Comparison of ENCODE assay signal across 21 cellular contexts in the genomic region with DNA sequence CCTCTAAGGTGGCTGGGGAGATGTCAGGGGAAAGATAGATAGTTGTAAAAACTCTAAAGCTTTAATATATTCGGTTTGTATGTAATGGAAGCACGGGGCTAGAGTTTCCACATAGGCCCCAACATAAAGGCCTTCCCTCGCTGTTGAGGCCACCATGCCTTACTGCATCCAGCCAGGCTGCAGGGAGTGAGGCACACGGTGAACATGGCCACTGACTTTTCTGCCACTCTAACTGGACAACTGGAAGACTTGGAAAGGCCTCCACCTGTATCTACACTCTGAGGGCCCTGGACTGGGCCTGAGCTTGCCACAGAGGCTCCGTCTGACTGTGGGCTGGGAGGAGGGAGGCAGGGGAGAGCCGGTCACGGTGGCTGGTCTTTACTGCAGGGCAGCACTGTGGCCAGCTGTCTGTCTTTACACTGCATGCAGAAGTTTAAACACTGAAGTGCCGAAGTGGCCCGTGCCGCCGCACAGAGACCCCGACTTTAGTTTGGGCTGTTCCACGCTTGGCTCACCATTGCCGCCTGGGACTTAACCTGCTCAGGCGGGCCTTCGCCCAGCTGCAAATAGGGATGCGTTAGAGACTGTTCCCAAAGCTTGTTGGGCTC.
DNase-seq lines count a peak whose midpoint lies in the region; ATAC-seq and TF ChIP-seq lines count a peak whose summit lies in the region.
"Had no signal": no experiment of that assay in that cellular context is flagged by ENCODE, and none has a peak within 500 bp of the region (broad histone marks: within the 10 kb centered on the region; RNA-seq: fewer than 3 reads in every experiment).

No MANE protein-coding gene starts in this region.

- peaks cover 11% of the 10 kb centered on the region for H3K4me1 Mint-ChIP-seq in activated CD4-positive, alpha-beta memory T cell treated with anti-CD3 and anti-CD28 coated beads for 36 hours (ENCODE audit: low read depth)
- H3K4me1 Mint-ChIP-seq in activated CD4-positive, alpha-beta memory T cell treated with anti-CD3 and anti-CD28 coated beads, Interleukin-2, amount 10 ng/mL, durations not matched to agents 7 days and 5 days = peaks cover 27% of the 10 kb centered on the region
- peaks cover 1% of the 10 kb centered on the region for H3K4me1 Mint-ChIP-seq in Caco-2 (ENCODE audit: low read depth, unreplicated experiment)
- H3K4me1 Mint-ChIP-seq in glutamatergic neuron (ENCODE audit: low read depth, unreplicated experiment) = peaks cover 26% of the 10 kb centered on the region

- CTCF ChIA-PET in activated CD4-positive, alpha-beta memory T cell treated with anti-CD3 and anti-CD28 coated beads for 36 hours (lab: Charles Lee) = interaction anchor here (1.4 to 2.6 kb wide), 3 partner anchors 72 to 238 kb away, joined by 4 to 11 read pairs (median 6); no protein-coding TSS in a partner anchor
- CTCF ChIA-PET in activated CD4-positive, alpha-beta memory T cell treated with anti-CD3 and anti-CD28 coated beads, Interleukin-2, amount 10 ng/mL, durations not matched to agents 7 days and 5 days (lab: Charles Lee) = no interaction called here
- CTCF ChIA-PET in Caco-2 (lab: Charles Lee) = interaction anchor here (0.7 kb wide), 1 partner anchor 27 kb away, joined by 3 read pairs; no protein-coding TSS in a partner anchor

- H3K36me3 ChIP-seq in Caco-2 (ENCODE audit: control insufficient read depth, insufficient read depth, low read length) = peaks cover 5% of the 10 kb centered on the region
- H3K36me3 ChIP-seq: gastrocnemius medialis had no signal

- BruUV-seq in Caco-2 (replicated peaks; lab: Mats Ljungman, UMichigan) = TSS peak; percentile 6

- intact Hi-C loops in activated CD4-positive, alpha-beta memory T cell treated with anti-CD3 and anti-CD28 coated beads for 36 hours (cut with micrococcal nuclease) = no loop called here
- intact Hi-C loops in Caco-2 (cut with micrococcal nuclease; ENCODE audit: unreplicated experiment) (no loop called here), sciatic nerve (cut with DNase I) (no loop called here)

- H3K9me3 ChIP-seq in Caco-2 = no peaks in the 10 kb centered on the region
- H3K9me3 ChIP-seq: esophagus muscularis mucosa, gastrocnemius medialis had no signal

- H3K27me3 ChIP-seq in Caco-2 (replicated peaks; ENCODE audit: control insufficient read depth, insufficient read depth, low read length) = no peaks in the 10 kb centered on the region

- TF ChIP-seq CTCF in Caco-2 (IDR thresholded peaks at IDR 0.05; ENCODE audit: insufficient read depth in 1 of 2, low read depth in 1 of 2, low read length in 1 of 2, severe bottlenecking in 1 of 2, unreplicated experiment in 1 of 2) = no peak
- TF ChIP-seq CTCF in glutamatergic neuron (IDR thresholded peaks at IDR 0.05; ENCODE audit: partially characterized antibody, unreplicated experiment) = no peak

- H3K9me3 Mint-ChIP-seq in activated CD4-positive, alpha-beta memory T cell treated with anti-CD3 and anti-CD28 coated beads for 36 hours = no peaks in the 10 kb centered on the region
- H3K9me3 Mint-ChIP-seq in activated CD4-positive, alpha-beta memory T cell treated with anti-CD3 and anti-CD28 coated beads, Interleukin-2, amount 10 ng/mL, durations not matched to agents 7 days and 5 days = no peaks in the 10 kb centered on the region
- no peaks in the 10 kb centered on the region for H3K9me3 Mint-ChIP-seq in Caco-2 (ENCODE audit: unreplicated experiment)
- H3K9me3 Mint-ChIP-seq in glutamatergic neuron (ENCODE audit: unreplicated experiment) = peaks cover 10% of the 10 kb centered on the region
- H3K9me3 Mint-ChIP-seq: activated B cell treated with CpG ODN at 0.5 μM for 24 hours; IgD-negative memory B cell; naive thymus-derived CD8-positive, alpha-beta T cell had no signal

- H3K4me3 ChIP-seq in Caco-2 (ENCODE audit: low read depth, low read length) = no peak overlapping the region
- H3K4me3 ChIP-seq: esophagus muscularis mucosa, gastrocnemius medialis had no signal

- no peak for DNase-seq in activated CD4-positive, alpha-beta memory T cell treated with anti-CD3 and anti-CD28 coated beads for 36 hours
- no peak for DNase-seq in activated CD4-positive, alpha-beta memory T cell treated with anti-CD3 and anti-CD28 coated beads, Interleukin-2, amount 10 ng/mL, durations not matched to agents 7 days and 5 days
- DNase-seq in Caco-2 = no peak
- no peak for DNase-seq in glutamatergic neuron
- DNase-seq in sciatic nerve (ENCODE audit: low spot score) = no peak
- no peak for DNase-seq in NCI-H128 (lab: John Stamatoyannopoulos, UW; ENCODE audit: unreplicated experiment)
- DNase-seq in midbrain (lab: John Stamatoyannopoulos, UW) = no peak
- DNase-seq: activated B cell treated with CpG ODN at 0.5 μM for 24 hours; activated naive CD4-positive, alpha-beta T cell; Calu3; effector CD8-positive, alpha-beta T cell; naive thymus-derived CD8-positive, alpha-beta T cell; NCI-H146; NCI-H524 treated with DMSO at 0.1 percent for 48 hours; posterior cingulate gyrus; stimulated activated CD4-positive, alpha-beta T cell treated with anti-CD3 and anti-CD28 coated beads, Interleukin-2, amount 100 ng/mL, for 48 hours had no signal

- H3K4me3 Mint-ChIP-seq in activated CD4-positive, alpha-beta memory T cell treated with anti-CD3 and anti-CD28 coated beads for 36 hours = no peak overlapping the region
- H3K4me3 Mint-ChIP-seq in activated CD4-positive, alpha-beta memory T cell treated with anti-CD3 and anti-CD28 coated beads, Interleukin-2, amount 10 ng/mL, durations not matched to agents 7 days and 5 days = no peak overlapping the region
- H3K4me3 Mint-ChIP-seq in Caco-2 (ENCODE audit: unreplicated experiment) (no peak overlapping the region), glutamatergic neuron (ENCODE audit: unreplicated experiment) (peak overlapping the region; percentile 5)
- H3K4me3 Mint-ChIP-seq: activated B cell treated with CpG ODN at 0.5 μM for 24 hours; naive thymus-derived CD8-positive, alpha-beta T cell had no signal

- H3K27ac Mint-ChIP-seq in activated CD4-positive, alpha-beta memory T cell treated with anti-CD3 and anti-CD28 coated beads for 36 hours = peak overlapping the region; percentile 38
- no peak overlapping the region for H3K27ac Mint-ChIP-seq in activated CD4-positive, alpha-beta memory T cell treated with anti-CD3 and anti-CD28 coated beads, Interleukin-2, amount 10 ng/mL, durations not matched to agents 7 days and 5 days
- H3K27ac Mint-ChIP-seq in Caco-2 (ENCODE audit: unreplicated experiment) = no peak overlapping the region
- peak overlapping the region; percentile 71 for H3K27ac Mint-ChIP-seq in glutamatergic neuron (ENCODE audit: unreplicated experiment)
- H3K27ac Mint-ChIP-seq: activated B cell treated with CpG ODN at 0.5 μM for 24 hours had no signal

- POLR2A ChIA-PET in activated CD4-positive, alpha-beta memory T cell treated with anti-CD3 and anti-CD28 coated beads for 36 hours (lab: Charles Lee) = interaction anchor here (1.0 kb wide), 1 partner anchor 10 kb away, joined by 4 read pairs; no protein-coding TSS in a partner anchor
- POLR2A ChIA-PET in activated CD4-positive, alpha-beta memory T cell treated with anti-CD3 and anti-CD28 coated beads, Interleukin-2, amount 10 ng/mL, durations not matched to agents 7 days and 5 days (lab: Charles Lee) = interaction anchor here (0.6 to 1.5 kb wide), 4 partner anchors 10 to 339 kb away, joined by 3 to 4 read pairs (median 3); no protein-coding TSS in a partner anchor
- POLR2A ChIA-PET in Caco-2 (lab: Charles Lee) = no interaction called here

- ATAC-seq in sciatic nerve = peak; percentile 8
- no peak for ATAC-seq in GM21447 (IDR thresholded peaks at IDR 0.05; ENCODE audit: unreplicated experiment)
- ATAC-seq: naive thymus-derived CD8-positive, alpha-beta T cell; SK-N-SH treated with all-trans-retinoic acid at 6 μM for 48 hours had no signal

- H3K4me1 ChIP-seq in Caco-2 = no peaks in the 10 kb centered on the region
- H3K4me1 ChIP-seq: gastrocnemius medialis had no signal

- no peaks in the 10 kb centered on the region for H3K27me3 Mint-ChIP-seq in activated CD4-positive, alpha-beta memory T cell treated with anti-CD3 and anti-CD28 coated beads for 36 hours
- no peaks in the 10 kb centered on the region for H3K27me3 Mint-ChIP-seq in activated CD4-positive, alpha-beta memory T cell treated with anti-CD3 and anti-CD28 coated beads, Interleukin-2, amount 10 ng/mL, durations not matched to agents 7 days and 5 days
- H3K27me3 Mint-ChIP-seq in Caco-2 (ENCODE audit: insufficient read depth, unreplicated experiment) (no peaks in the 10 kb centered on the region), glutamatergic neuron (ENCODE audit: unreplicated experiment) (peaks cover 8% of the 10 kb centered on the region)
- H3K27me3 Mint-ChIP-seq: activated B cell treated with CpG ODN at 0.5 μM for 24 hours; IgD-negative memory B cell; naive thymus-derived CD8-positive, alpha-beta T cell had no signal

- peaks cover 40% of the 10 kb centered on the region for H3K36me3 Mint-ChIP-seq in activated CD4-positive, alpha-beta memory T cell treated with anti-CD3 and anti-CD28 coated beads for 36 hours
- peaks cover 83% of the 10 kb centered on the region for H3K36me3 Mint-ChIP-seq in activated CD4-positive, alpha-beta memory T cell treated with anti-CD3 and anti-CD28 coated beads, Interleukin-2, amount 10 ng/mL, durations not matched to agents 7 days and 5 days (ENCODE audit: low read depth)
- peaks cover 99% of the 10 kb centered on the region for H3K36me3 Mint-ChIP-seq in Caco-2 (ENCODE audit: insufficient read depth, unreplicated experiment)
- H3K36me3 Mint-ChIP-seq in glutamatergic neuron (ENCODE audit: unreplicated experiment) = no peaks in the 10 kb centered on the region

Comparison
In these comparisons a context has a peak if more than half of its experiments do, and no peak if none do; other contexts are left out.
1. H3K27ac Mint-ChIP-seq: peak in activated CD4-positive, alpha-beta memory T cell treated with anti-CD3 and anti-CD28 coated beads for 36 hours (single experiment) and glutamatergic neuron (single experiment); none in activated CD4-positive, alpha-beta memory T cell treated with anti-CD3 and anti-CD28 coated beads, Interleukin-2, amount 10 ng/mL, durations not matched to agents 7 days and 5 days (single experiment) and Caco-2 (single experiment).